ENCODE assay signal across 20 cellular contexts in the genomic region with DNA sequence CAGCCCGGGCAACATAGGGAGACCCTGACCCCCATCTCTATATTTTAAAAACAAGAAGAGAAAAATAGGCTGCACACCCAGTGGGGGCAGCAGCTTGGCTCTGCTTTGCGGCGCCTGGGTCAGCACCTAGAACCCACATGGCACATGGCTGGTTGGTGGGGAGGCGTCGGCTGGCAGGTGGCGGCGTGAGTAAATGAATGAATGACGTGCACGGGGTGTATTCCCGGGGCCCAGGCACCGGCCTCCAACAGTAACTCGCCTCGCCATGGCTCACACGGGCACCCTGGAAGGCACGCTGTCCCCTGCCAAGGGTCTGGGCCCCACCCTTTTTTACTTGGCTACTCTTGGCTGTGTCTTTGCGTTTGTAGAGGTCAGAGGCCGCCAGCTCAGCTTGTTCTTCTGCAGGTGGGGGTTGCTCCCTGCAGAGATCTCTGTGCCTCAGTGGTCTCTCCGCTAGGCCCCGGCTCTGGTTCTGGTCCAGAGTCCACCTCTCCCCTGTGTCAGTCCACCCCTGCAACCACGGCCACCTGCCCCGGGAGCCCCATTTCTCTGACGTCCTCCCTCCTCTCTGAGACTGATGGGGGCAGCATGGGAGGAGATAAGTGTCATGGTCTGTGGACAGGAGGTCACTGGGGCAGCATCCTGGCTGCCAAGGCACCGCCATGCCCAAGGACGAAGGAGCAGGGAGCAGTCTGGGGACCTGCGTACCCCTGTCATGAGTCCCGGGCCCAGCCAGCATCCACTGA. TPM values are rescaled to one million over a fixed set of nuclear protein-coding genes. Genes with fewer than 3 reads are reported as not detected.
A peak's percentile ranks its signal among the peaks of the same experiment; 100 is the strongest.
DNase-seq lines count a peak whose midpoint lies in the region.
"Had no signal": no experiment of that assay in that cellular context is flagged by ENCODE, and none has a peak within 500 bp of the region (broad histone marks: within the 10 kb centered on the region; RNA-seq: fewer than 3 reads in every experiment).

No MANE protein-coding gene starts in this region.

- peak overlapping the region in 3 of 4 donors; percentile 5 to 88 (median 22) for H3K4me3 Mint-ChIP-seq in IgD-negative memory B cell

- H3K9ac ChIP-seq in neuronal stem cell (ENCODE audit: low read depth, low read length, poor library complexity) = no peak overlapping the region
- H3K9ac ChIP-seq: SK-N-SH had no signal

- no peaks in the 10 kb centered on the region for H3K27me3 ChIP-seq in neuronal stem cell (ENCODE audit: control insufficient read depth in 3 of 3, insufficient read depth in 3 of 3, low read depth in 1 of 3, low read length in 3 of 3)

- no peak overlapping the region for H2AK5ac ChIP-seq in neuronal stem cell (ENCODE audit: low read depth, low read length)

- H3K4me1 ChIP-seq in neuronal stem cell (ENCODE audit: control insufficient read depth in 2 of 2, insufficient read depth in 1 of 2, low read depth in 1 of 2, low read length in 2 of 2) = peaks cover 4 to 7% of the 10 kb centered on the region in 2 donors

- H3K14ac ChIP-seq in neuronal stem cell (ENCODE audit: low read length) = no peak overlapping the region

- no CpG with 5 or more reads among the region's 26 CpGs for WGBS in neuronal stem cell (ENCODE audit: extremely low coverage in 2 of 2, insufficient read length in 2 of 2, insufficient replicate concordance in 1 of 2), 2 donors

- no peak overlapping the region for H3K4me3 ChIP-seq in neuronal stem cell (ENCODE audit: low read length in 2 of 2)
- H3K4me3 ChIP-seq: A549 had no signal

- H3K4ac ChIP-seq in neuronal stem cell (ENCODE audit: low read length) = no peak overlapping the region

- H3K36me3 Mint-ChIP-seq in IgD-negative memory B cell = no peaks in the 10 kb centered on the region

- H3K27ac Mint-ChIP-seq in IgD-negative memory B cell = no peak overlapping the region

- peak overlapping the region; percentile 54 for H3K27ac ChIP-seq in caudate nucleus (ENCODE audit: low read depth, low read length)
- H3K27ac ChIP-seq in neuronal stem cell (replicated peaks; ENCODE audit: low read length) = no peak overlapping the region
- H3K27ac ChIP-seq: A549 had no signal

- H3K9me3 ChIP-seq in neuronal stem cell (replicated peaks in 1 of 2; ENCODE audit: control insufficient read depth in 2 of 2, insufficient read depth in 1 of 2, low read depth in 1 of 2, low read length in 2 of 2) = no peaks in the 10 kb centered on the region
- H3K9me3 ChIP-seq: A549, SK-N-SH had no signal

- H4K91ac ChIP-seq in neuronal stem cell (ENCODE audit: low read depth, low read length, poor library complexity) = no peak overlapping the region

- H2BK15ac ChIP-seq in neuronal stem cell (ENCODE audit: low read length) = no peak overlapping the region

- peaks cover 16 to 36% (median 25%) of the 10 kb centered on the region in 3 donors for H3K4me1 Mint-ChIP-seq in IgD-negative memory B cell

- no peak overlapping the region for H3K18ac ChIP-seq in neuronal stem cell (ENCODE audit: low read length)

- H2BK12ac ChIP-seq in neuronal stem cell (ENCODE audit: low read length) = no peak overlapping the region

- no peak overlapping the region for H2AFZ ChIP-seq in neuronal stem cell (ENCODE audit: low read length)

- DNase-seq in caudate nucleus (lab: John Stamatoyannopoulos, UW) (no peak), neuronal stem cell (ENCODE audit: low spot score) (no peak), NCI-H1417 treated with DMSO at 0.1 percent for 48 hours (lab: John Stamatoyannopoulos, UW) (no peak), NCI-H345 (lab: John Stamatoyannopoulos, UW) (no peak), SHP77 (lab: John Stamatoyannopoulos, UW) (no peak)
- DNase-seq: DMS53; EL; KBM-7; NCI-H1105; NCI-H1694; NCI-H2081 treated with DMSO at 0.1 percent for 48 hours; NCI-H510A; NCI-H748 treated with DMSO at 0.1 percent for 48 hours; NK-92 treated with Interleukin-12 subunit alpha and Interleukin-12 subunit beta, amount 100 ng/mL, for 24 hours; SHP77 treated with DMSO at 0.1 percent for 48 hours; SK-N-SH had no signal

- H3K9me3 Mint-ChIP-seq in IgD-negative memory B cell = no peaks in the 10 kb centered on the region
- H3K9me3 Mint-ChIP-seq: CD8-positive, alpha-beta memory T cell had no signal

- H2BK120ac ChIP-seq in neuronal stem cell (ENCODE audit: low read depth, low read length) = no peak overlapping the region

- no peaks in the 10 kb centered on the region for H3K27me3 Mint-ChIP-seq in IgD-negative memory B cell
- H3K27me3 Mint-ChIP-seq: CD8-positive, alpha-beta memory T cell had no signal

- H3K4me2 ChIP-seq in neuronal stem cell (ENCODE audit: insufficient read depth, low read length, poor library complexity, severe bottlenecking) = no peak overlapping the region
- H3K4me2 ChIP-seq: A549, SK-N-SH had no signal

- peaks cover 69% of the 10 kb centered on the region for H3K79me1 ChIP-seq in neuronal stem cell (ENCODE audit: low read depth, low read length)

- H3K36me3 ChIP-seq in neuronal stem cell (replicated peaks in 1 of 2; ENCODE audit: control insufficient read depth in 2 of 2, insufficient read depth in 2 of 2, low read length in 2 of 2) = peaks cover 23 to 82% of the 10 kb centered on the region in 2 donors

- H2BK5ac ChIP-seq in neuronal stem cell (ENCODE audit: low read length) = peak overlapping the region; percentile 4

- no peak overlapping the region for H4K8ac ChIP-seq in neuronal stem cell (ENCODE audit: low read depth, low read length)

- H3K23ac ChIP-seq in neuronal stem cell (ENCODE audit: low read depth, low read length, poor library complexity) = no peak overlapping the region

RNA-seq across cellular contexts. Expression of a gene that starts 5.6 kb away (rescaled TPM):
- polyA plus RNA-seq in IgD-negative memory B cell = 19.2 TPM
- 41.4 TPM for polyA plus RNA-seq in neuronal stem cell (2013, experiment 1 of 2)
- polyA plus RNA-seq in neuronal stem cell (2013, experiment 2 of 2) = 37.0 TPM

RNA-seq across cellular contexts. Expression of a gene that starts 11.2 kb away (rescaled TPM):
- polyA plus RNA-seq in IgD-negative memory B cell = 16.3 TPM
- polyA plus RNA-seq in neuronal stem cell (2013, experiment 1 of 2) = 3.9 TPM
- 3.7 TPM for polyA plus RNA-seq in neuronal stem cell (2013, experiment 2 of 2)

RNA-seq across cellular contexts. Expression of a gene that starts 27.3 kb away (rescaled TPM):
- polyA plus RNA-seq in IgD-negative memory B cell = not detected
- polyA plus RNA-seq in neuronal stem cell (2013, experiment 1 of 2) = 0.07 TPM
- polyA plus RNA-seq in neuronal stem cell (2013, experiment 2 of 2) = 0.07 TPM
- polyA plus RNA-seq: A549, BJ had no signal

RNA-seq across cellular contexts. Expression of a gene that starts 28.4 kb away (rescaled TPM):
- polyA plus RNA-seq in IgD-negative memory B cell = not detected
- not detected for polyA plus RNA-seq in neuronal stem cell (2013, experiment 1 of 2)
- polyA plus RNA-seq in neuronal stem cell (2013, experiment 2 of 2) = not detected
- polyA plus RNA-seq: A549; BJ; CD8-positive, alpha-beta memory T cell; SK-N-SH had no signal

RNA-seq across cellular contexts. Expression of a gene that starts 31.4 kb away (rescaled TPM):
- not detected for polyA plus RNA-seq in IgD-negative memory B cell
- 1.5 TPM for polyA plus RNA-seq in neuronal stem cell (2013, experiment 1 of 2)
- polyA plus RNA-seq in neuronal stem cell (2013, experiment 2 of 2) = 1.3 TPM
